30 cellular contexts compared by ENCODE assay signal in genomic region chr4:161538941-161539340, GRCh38.
"Had no signal": no experiment of that assay in that cellular context is flagged by ENCODE, and none has a peak within 500 bp of the region (broad histone marks: within the 10 kb centered on the region; RNA-seq: fewer than 3 reads in every experiment).

No MANE protein-coding gene starts in this region.

- H3K4me3 Mint-ChIP-seq: activated CD4-positive, alpha-beta memory T cell treated with anti-CD3 and anti-CD28 coated beads for 36 hours; activated CD4-positive, alpha-beta T cell treated with anti-CD3 and anti-CD28 coated beads for 36 hours; activated CD4-positive, alpha-beta T cell treated with anti-CD3 and anti-CD28 coated beads, Interleukin-2, amount 10 ng/mL, durations not matched to agents 24 days and 14 days; activated naive CD8-positive, alpha-beta T cell; activated T-cell treated with anti-CD3 and anti-CD28 coated beads, Interleukin-2, amount 50 U/mL, for 24 hours; activated T-cell treated with anti-CD3 and anti-CD28 coated beads, Interleukin-2, amount 50 U/mL, for 72 hours; effector memory CD8-positive, alpha-beta T cell had no signal

- H3K4me1 ChIP-seq: esophagus squamous epithelium, gastroesophageal sphincter, heart right ventricle had no signal

- H3K27ac ChIP-seq: brain microvascular endothelial cell, epithelial cell of prostate, esophagus squamous epithelium, gastroesophageal sphincter, heart right ventricle, hepatocyte had no signal

- H3K4me3 ChIP-seq: esophagus squamous epithelium, gastroesophageal sphincter, heart right ventricle, hepatocyte had no signal

- ATAC-seq: activated CD4-positive, alpha-beta T cell treated with anti-CD3 and anti-CD28 coated beads for 36 hours; activated T-cell treated with anti-CD3 and anti-CD28 coated beads, Interleukin-2, amount 50 U/mL, for 72 hours; effector memory CD8-positive, alpha-beta T cell; gastroesophageal sphincter; heart right ventricle had no signal

- H3K4me1 Mint-ChIP-seq: activated CD4-positive, alpha-beta T cell treated with anti-CD3 and anti-CD28 coated beads for 36 hours; activated CD4-positive, alpha-beta T cell treated with anti-CD3 and anti-CD28 coated beads, Interleukin-2, amount 10 ng/mL, durations not matched to agents 24 days and 14 days had no signal

- H3K27ac Mint-ChIP-seq: activated CD4-positive, alpha-beta memory T cell treated with anti-CD3 and anti-CD28 coated beads for 36 hours; activated CD4-positive, alpha-beta T cell treated with anti-CD3 and anti-CD28 coated beads for 36 hours; activated CD4-positive, alpha-beta T cell treated with anti-CD3 and anti-CD28 coated beads, Interleukin-2, amount 10 ng/mL, durations not matched to agents 24 days and 14 days; activated naive CD8-positive, alpha-beta T cell; activated T-cell treated with anti-CD3 and anti-CD28 coated beads, Interleukin-2, amount 50 U/mL, for 24 hours; activated T-cell treated with anti-CD3 and anti-CD28 coated beads, Interleukin-2, amount 50 U/mL, for 72 hours; effector memory CD8-positive, alpha-beta T cell had no signal

- H3K36me3 Mint-ChIP-seq: activated CD4-positive, alpha-beta memory T cell treated with anti-CD3 and anti-CD28 coated beads for 36 hours; activated naive CD8-positive, alpha-beta T cell had no signal

- H2AFZ ChIP-seq: hepatocyte had no signal

- H3K4me2 ChIP-seq: hepatocyte had no signal

- H3K36me3 ChIP-seq: brain microvascular endothelial cell, esophagus squamous epithelium, gastroesophageal sphincter, heart right ventricle had no signal

- DNase-seq: activated CD4-positive, alpha-beta memory T cell treated with anti-CD3 and anti-CD28 coated beads for 36 hours; activated CD4-positive, alpha-beta T cell treated with anti-CD3 and anti-CD28 coated beads for 36 hours; activated CD4-positive, alpha-beta T cell treated with anti-CD3 and anti-CD28 coated beads, Interleukin-2, amount 10 ng/mL, durations not matched to agents 24 days and 14 days; activated CD4-positive, CD25-positive, alpha-beta regulatory T cell; activated CD4-positive, CD25-positive, alpha-beta regulatory T cell treated with anti-CD3 and anti-CD28 coated beads, Interleukin-2, amount 50 U/mL, for 72 hours; activated CD8-positive, alpha-beta memory T cell treated with anti-CD3 and anti-CD28 coated beads, Interleukin-2, amount 50 U/mL, for 48 hours; activated gamma-delta T cell; activated naive CD4-positive, alpha-beta T cell; activated naive CD4-positive, alpha-beta T cell treated with anti-CD3 and anti-CD28 coated beads, Interleukin-2, amount 50 U/mL, for 16 hours; activated T-cell treated with anti-CD3 and anti-CD28 coated beads for 4 hours; activated T-cell treated with anti-CD3 and anti-CD28 coated beads, Interleukin-2, amount 50 U/mL, for 24 hours; activated T-cell treated with anti-CD3 and anti-CD28 coated beads, Interleukin-2, amount 50 U/mL, for 72 hours; amniotic stem cell; anterior cingulate cortex; brain microvascular endothelial cell; caudate nucleus; cortex of kidney; dermis blood vessel endothelial cell; effector CD4-positive, alpha-beta T cell; effector memory CD8-positive, alpha-beta T cell; esophagus squamous epithelium; foreskin melanocyte; heart right ventricle; T-helper 2 cell had no signal

- H3K9me3 Mint-ChIP-seq: activated CD4-positive, alpha-beta T cell treated with anti-CD3 and anti-CD28 coated beads, Interleukin-2, amount 10 ng/mL, durations not matched to agents 24 days and 14 days had no signal

- H3K27me3 ChIP-seq: brain microvascular endothelial cell, esophagus squamous epithelium, gastroesophageal sphincter, heart right ventricle, hepatocyte had no signal

- FAIRE-seq: astrocyte, colon had no signal

- H3K79me2 ChIP-seq: hepatocyte had no signal

- H3K27me3 Mint-ChIP-seq: activated CD4-positive, alpha-beta memory T cell treated with anti-CD3 and anti-CD28 coated beads for 36 hours; activated CD4-positive, alpha-beta T cell treated with anti-CD3 and anti-CD28 coated beads for 36 hours; activated CD4-positive, alpha-beta T cell treated with anti-CD3 and anti-CD28 coated beads, Interleukin-2, amount 10 ng/mL, durations not matched to agents 24 days and 14 days; activated naive CD8-positive, alpha-beta T cell; activated T-cell treated with anti-CD3 and anti-CD28 coated beads, Interleukin-2, amount 50 U/mL, for 24 hours; effector memory CD8-positive, alpha-beta T cell had no signal

- H3K9me3 ChIP-seq: esophagus squamous epithelium, gastroesophageal sphincter had no signal
